Comparison of ENCODE assay signal across 9 cellular contexts in the genomic region with DNA sequence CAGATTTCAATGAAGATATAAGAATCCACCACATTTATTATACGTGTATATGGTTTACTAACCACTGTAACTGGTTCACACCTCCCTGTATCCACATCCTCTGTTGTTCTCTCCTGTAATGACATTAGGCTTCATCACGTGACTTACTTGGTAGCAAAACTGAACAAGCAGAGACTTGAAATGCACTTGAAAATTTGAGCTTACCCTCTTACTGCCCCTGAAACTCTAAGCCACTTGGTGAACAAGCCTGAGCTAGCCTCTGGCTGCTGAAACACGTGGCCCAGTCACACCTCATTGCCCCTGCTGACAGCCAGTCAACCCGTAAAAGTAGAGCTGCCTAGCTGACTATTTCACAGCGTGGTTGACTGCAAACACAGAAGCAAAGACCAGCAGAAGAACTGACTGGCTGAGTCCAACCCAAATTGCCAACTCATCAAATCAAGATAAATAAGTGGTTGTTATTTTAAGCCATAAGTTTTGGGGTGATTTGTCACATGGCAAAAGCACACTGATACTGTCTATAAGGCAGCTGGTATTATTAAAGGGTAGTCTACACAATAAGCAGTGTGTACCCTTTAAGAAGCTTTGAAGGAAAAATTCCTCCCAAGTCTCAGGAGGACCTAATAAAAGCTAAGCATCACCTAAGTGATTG.
DNase-seq lines count a peak whose midpoint lies in the region; ATAC-seq, FAIRE-seq and TF ChIP-seq lines count a peak whose summit lies in the region.
"Had no signal": no experiment of that assay in that cellular context is flagged by ENCODE, and none has a peak within 500 bp of the region (broad histone marks: within the 10 kb centered on the region; RNA-seq: fewer than 3 reads in every experiment).

No MANE protein-coding gene starts in this region.

- ATAC-seq in GM18505 (IDR thresholded peaks at IDR 0.05; ENCODE audit: unreplicated experiment), result peak; percentile 98
- ATAC-seq in GM21825 (IDR thresholded peaks at IDR 0.05; ENCODE audit: unreplicated experiment), result peak; percentile 99

- BruUV-seq in Calu3 (replicated peaks; lab: Mats Ljungman, UMichigan), result no TSS peak

- no peak overlapping the region for H3K27ac Mint-ChIP-seq in activated CD4-positive, alpha-beta memory T cell treated with anti-CD3 and anti-CD28 coated beads for 36 hours
- no peak overlapping the region for H3K27ac Mint-ChIP-seq in Calu3 (ENCODE audit: unreplicated experiment)
- H3K27ac Mint-ChIP-seq: dendritic cell treated with granulocyte-macrophage colony-stimulating factor and Interleukin-4, amounts not matched to agents 40 ng/mL and 50 ng/mL, for 4 days had no signal

- POLR2A ChIA-PET in activated CD4-positive, alpha-beta memory T cell treated with anti-CD3 and anti-CD28 coated beads for 36 hours (lab: Charles Lee), result no interaction called here

- no peaks in the 10 kb centered on the region for H3K27me3 Mint-ChIP-seq in activated CD4-positive, alpha-beta memory T cell treated with anti-CD3 and anti-CD28 coated beads for 36 hours
- no peaks in the 10 kb centered on the region for H3K27me3 Mint-ChIP-seq in Calu3 (ENCODE audit: unreplicated experiment)
- H3K27me3 Mint-ChIP-seq: dendritic cell treated with granulocyte-macrophage colony-stimulating factor and Interleukin-4, amounts not matched to agents 40 ng/mL and 50 ng/mL, for 4 days had no signal

- TF ChIP-seq CTCF in Calu3 (IDR thresholded peaks at IDR 0.05; ENCODE audit: unreplicated experiment), result no peak

- FAIRE-seq in urothelium cell line (lab: Jason Lieb, UNC), result no peak

- TF ChIP-seq POLR2A in GM18505 (IDR thresholded peaks at IDR 0.05; ENCODE audit: borderline replicate concordance, extremely low read depth, insufficient read depth, insufficient read length), result no peak

- peaks cover 13% of the 10 kb centered on the region for H3K36me3 Mint-ChIP-seq in activated CD4-positive, alpha-beta memory T cell treated with anti-CD3 and anti-CD28 coated beads for 36 hours
- peaks cover 5% of the 10 kb centered on the region for H3K36me3 Mint-ChIP-seq in Calu3 (ENCODE audit: insufficient read depth, unreplicated experiment)

- intact Hi-C loops in activated CD4-positive, alpha-beta memory T cell treated with anti-CD3 and anti-CD28 coated beads for 36 hours (cut with micrococcal nuclease), result no loop called here
- intact Hi-C loops in Calu3 (cut with micrococcal nuclease; ENCODE audit: unreplicated experiment), result no loop called here

- H3K9me3 Mint-ChIP-seq in activated CD4-positive, alpha-beta memory T cell treated with anti-CD3 and anti-CD28 coated beads for 36 hours, result no peaks in the 10 kb centered on the region
- H3K9me3 Mint-ChIP-seq in Calu3 (ENCODE audit: low read depth, unreplicated experiment), result no peaks in the 10 kb centered on the region
- H3K9me3 Mint-ChIP-seq: dendritic cell treated with granulocyte-macrophage colony-stimulating factor and Interleukin-4, amounts not matched to agents 40 ng/mL and 50 ng/mL, for 4 days had no signal

- no peaks in the 10 kb centered on the region for H3K4me1 Mint-ChIP-seq in activated CD4-positive, alpha-beta memory T cell treated with anti-CD3 and anti-CD28 coated beads for 36 hours (ENCODE audit: low read depth)
- H3K4me1 Mint-ChIP-seq in Calu3 (ENCODE audit: low read depth, unreplicated experiment), result no peaks in the 10 kb centered on the region

- CTCF ChIA-PET in activated CD4-positive, alpha-beta memory T cell treated with anti-CD3 and anti-CD28 coated beads for 36 hours (lab: Charles Lee), result interaction anchor here (1.6 kb wide), 1 partner anchor 10 kb away, joined by 9 read pairs; no protein-coding TSS in a partner anchor
- CTCF ChIA-PET in Calu3 (lab: Charles Lee), result no interaction called here

- DNase-seq in NAMALWA (ENCODE audit: low spot score) (peak; percentile 71), Calu3 (no peak), urothelium cell line (ENCODE audit: low spot score) (no peak)
- peak; percentile 17 for DNase-seq in activated CD4-positive, alpha-beta memory T cell treated with anti-CD3 and anti-CD28 coated beads for 36 hours
- no peak for DNase-seq in activated naive CD4-positive, alpha-beta T cell treated with anti-CD3 and anti-CD28 coated beads, Interleukin-2, amount 50 U/mL, for 16 hours
- no peak for DNase-seq in activated CD4-positive, CD25-positive, alpha-beta regulatory T cell treated with anti-CD3 and anti-CD28 coated beads, Interleukin-2, amount 50 U/mL, for 72 hours

- H3K4me3 Mint-ChIP-seq in activated CD4-positive, alpha-beta memory T cell treated with anti-CD3 and anti-CD28 coated beads for 36 hours, result no peak overlapping the region
- H3K4me3 Mint-ChIP-seq in Calu3 (ENCODE audit: low read depth, unreplicated experiment), result no peak overlapping the region
- H3K4me3 Mint-ChIP-seq: dendritic cell treated with granulocyte-macrophage colony-stimulating factor and Interleukin-4, amounts not matched to agents 40 ng/mL and 50 ng/mL, for 4 days had no signal

Comparison
In these comparisons a context has a peak if more than half of its experiments do, and no peak if none do; other contexts are left out.
1. DNase-seq: peak in NAMALWA (single experiment) and activated CD4-positive, alpha-beta memory T cell treated with anti-CD3 and anti-CD28 coated beads for 36 hours (single experiment); none in Calu3 (single experiment), urothelium cell line (single experiment), activated naive CD4-positive, alpha-beta T cell treated with anti-CD3 and anti-CD28 coated beads, Interleukin-2, amount 50 U/mL, for 16 hours (single experiment) and activated CD4-positive, CD25-positive, alpha-beta regulatory T cell treated with anti-CD3 and anti-CD28 coated beads, Interleukin-2, amount 50 U/mL, for 72 hours (single experiment).